In the genomic region with DNA sequence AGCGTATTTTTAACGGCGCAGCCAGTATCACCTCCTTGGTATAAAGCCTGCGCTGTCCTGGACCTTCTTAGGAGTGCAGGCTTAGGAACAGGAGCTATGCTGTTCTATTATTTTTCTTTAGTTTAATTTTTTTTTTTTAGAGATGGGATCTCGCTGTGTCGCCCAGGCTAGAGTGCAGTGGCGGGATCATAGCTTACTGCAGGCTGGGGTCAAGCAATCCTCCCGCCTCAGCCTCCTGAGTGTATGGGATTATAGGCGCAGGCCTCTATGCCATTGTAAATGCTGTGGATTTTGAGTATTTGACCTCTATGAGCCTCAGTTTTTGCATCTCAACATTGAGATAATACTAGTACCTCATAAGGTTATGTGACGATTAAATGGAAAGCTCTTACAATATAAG, we compare ENCODE assay signal across 10 cellular contexts. TPM values are rescaled to one million over a fixed set of nuclear protein-coding genes. Genes with fewer than 3 reads are reported as not detected.
DNase-seq lines count a peak whose midpoint lies in the region; ATAC-seq and TF ChIP-seq lines count a peak whose summit lies in the region.
"Had no signal": no experiment of that assay in that cellular context is flagged by ENCODE, and none has a peak within 500 bp of the region (broad histone marks: within the 10 kb centered on the region; RNA-seq: fewer than 3 reads in every experiment).

No MANE protein-coding gene starts in this region.

- no peak for TF ChIP-seq CTCF in body of pancreas (IDR thresholded peaks at IDR 0.05)
- no peak for TF ChIP-seq CTCF in transverse colon (IDR thresholded peaks at IDR 0.05)

- no peak for TF ChIP-seq EP300 in transverse colon (IDR thresholded peaks at IDR 0.05; ENCODE audit: low read depth)

- H3K9me3 ChIP-seq in body of pancreas = peaks cover 0 to 27% (median 0%) of the 10 kb centered on the region in 3 donors
- H3K9me3 ChIP-seq in transverse colon = peaks cover 3 to 6% of the 10 kb centered on the region in 2 donors

- H3K27me3 Mint-ChIP-seq in activated naive CD4-positive, alpha-beta T cell treated with anti-CD3 and anti-CD28 coated beads for 36 hours (ENCODE audit: low read depth) = no peaks in the 10 kb centered on the region
- peaks cover 4% of the 10 kb centered on the region for H3K27me3 Mint-ChIP-seq in memory B cell

- TF ChIP-seq POLR2A in body of pancreas (IDR thresholded peaks at IDR 0.05) (no peak), transverse colon (IDR thresholded peaks at IDR 0.05) (no peak)

- H3K4me3 ChIP-seq in body of pancreas (peak overlapping the region in 1 of 2 donors; percentile 36), transverse colon (peak overlapping the region; percentile 49 to 78 (median 56))

- WGBS in body of pancreas, 2 donors = 61 to 75% methylated on average over 10 of the region's 10 CpGs
- WGBS in transverse colon (ENCODE audit: low coverage in 1 of 2), 2 donors = 71 to 78% methylated on average over 1 to 10 of the region's 10 CpGs

- H3K27ac ChIP-seq in body of pancreas = peak overlapping the region in 3 of 4 donors; percentile 91 to 97 (median 97)
- H3K27ac ChIP-seq in transverse colon = peak overlapping the region; percentile 95 to 98 (median 95)

- H3K4me3 Mint-ChIP-seq in activated naive CD4-positive, alpha-beta T cell treated with anti-CD3 and anti-CD28 coated beads for 36 hours = peak overlapping the region; percentile 85
- H3K4me3 Mint-ChIP-seq in memory B cell = peak overlapping the region; percentile 85

- CTCF ChIA-PET in activated naive CD4-positive, alpha-beta T cell treated with anti-CD3 and anti-CD28 coated beads for 36 hours (lab: Charles Lee) = interaction anchor here (0.7 to 4.9 kb wide), 8 partner anchors 9 to 419 kb away, joined by 3 to 37 read pairs (median 5); a partner anchor contains a TSS

- H3K27ac Mint-ChIP-seq in activated naive CD4-positive, alpha-beta T cell treated with anti-CD3 and anti-CD28 coated beads for 36 hours = peak overlapping the region; percentile 99
- peak overlapping the region; percentile 87 for H3K27ac Mint-ChIP-seq in memory B cell

- intact Hi-C loops in activated naive CD4-positive, alpha-beta T cell treated with anti-CD3 and anti-CD28 coated beads for 36 hours (cut with micrococcal nuclease) = loop anchor here (1.0 to 5.0 kb wide), 10 partner anchors 16 to 517 kb away; a partner anchor contains a TSS
- intact Hi-C loops in body of pancreas (cut with DNase I) (no loop called here), transverse colon (cut with DNase I; ENCODE audit: low total_unique reads) (no loop called here)

- DNase-seq in activated naive CD4-positive, alpha-beta T cell treated with anti-CD3 and anti-CD28 coated beads for 36 hours = no peak
- DNase-seq in activated naive CD4-positive, alpha-beta T cell (lab: John Stamatoyannopoulos, UW) = no peak
- DNase-seq in body of pancreas (no peak), memory B cell (ENCODE audit: low spot score in 2 of 2) (no peak), transverse colon (no peak), T1000 (lab: John Stamatoyannopoulos, UW) (no peak), NCI-H1105 treated with DMSO at 0.1 percent for 48 hours (lab: John Stamatoyannopoulos, UW) (no peak)
- no peak for DNase-seq in stimulated activated CD4-positive, alpha-beta T cell treated with anti-CD3 and anti-CD28 coated beads, Interleukin-1b, Interleukin-23, amount 100 ng/mL, for 48 hours

- in situ Hi-C loops in transverse colon (cut with MboI; ENCODE audit: low pct_ligation_motif_present in 1 of 4, low pct_unique_long_range_greater_than_20kb in 1 of 4, low sequenced_read_pairs in 3 of 4) = no loop called here

- H3K36me3 Mint-ChIP-seq in activated naive CD4-positive, alpha-beta T cell treated with anti-CD3 and anti-CD28 coated beads for 36 hours (ENCODE audit: low read depth) = peaks cover 40% of the 10 kb centered on the region
- peaks cover 16% of the 10 kb centered on the region for H3K36me3 Mint-ChIP-seq in memory B cell

- peaks cover 34% of the 10 kb centered on the region for H3K4me1 Mint-ChIP-seq in activated naive CD4-positive, alpha-beta T cell treated with anti-CD3 and anti-CD28 coated beads for 36 hours (ENCODE audit: low read depth)
- peaks cover 14% of the 10 kb centered on the region for H3K4me1 Mint-ChIP-seq in memory B cell

- H3K36me3 ChIP-seq in body of pancreas (replicated peaks in 1 of 2; ENCODE audit: insufficient read depth in 1 of 2, low read depth in 2 of 2) = no peaks in the 10 kb centered on the region
- H3K36me3 ChIP-seq in transverse colon = no peaks in the 10 kb centered on the region

- ATAC-seq in body of pancreas (no peak), memory B cell (ENCODE audit: low read depth) (no peak)

- H3K27me3 ChIP-seq in body of pancreas = no peaks in the 10 kb centered on the region
- H3K27me3 ChIP-seq in transverse colon = no peaks in the 10 kb centered on the region

- peaks cover 31% of the 10 kb centered on the region for H3K9me3 Mint-ChIP-seq in activated naive CD4-positive, alpha-beta T cell treated with anti-CD3 and anti-CD28 coated beads for 36 hours
- H3K9me3 Mint-ChIP-seq in memory B cell = peaks cover 7% of the 10 kb centered on the region

- peaks cover 20% of the 10 kb centered on the region for H3K4me1 ChIP-seq in body of pancreas
- H3K4me1 ChIP-seq in transverse colon = peaks cover 0 to 34% (median 19%) of the 10 kb centered on the region in 4 donors

RNA-seq across cellular contexts. Expression of a gene that starts 4.1 kb away (rescaled TPM):
- not detected for total RNA-seq in activated naive CD4-positive, alpha-beta T cell treated with anti-CD3 and anti-CD28 coated beads for 36 hours
- total RNA-seq in body of pancreas = not detected
- total RNA-seq in transverse colon = not detected
- total RNA-seq: glomerular endothelial cell, SK-MEL-5 had no signal

RNA-seq across cellular contexts. Expression of a gene that starts 15.5 kb away (rescaled TPM):
- under 1 TPM in 1 of 2 experiments, not detected in 1; 0.14 TPM for total RNA-seq in activated naive CD4-positive, alpha-beta T cell treated with anti-CD3 and anti-CD28 coated beads for 36 hours
- total RNA-seq in body of pancreas = under 1 TPM in 1 of 2 donors, not detected in 1; 0.26 TPM
- under 1 TPM in 2 of 4 donors, not detected in 2; 0.27 to 0.79 TPM for total RNA-seq in transverse colon

RNA-seq across cellular contexts. Expression of a gene that starts 41.7 kb away (rescaled TPM):
- total RNA-seq in activated naive CD4-positive, alpha-beta T cell treated with anti-CD3 and anti-CD28 coated beads for 36 hours = 10 to 100 TPM; 36.7 to 47.9 TPM
- total RNA-seq in body of pancreas = 10 to 100 TPM; 27.2 to 33.0 TPM
- 10 to 100 TPM; 13.3 to 39.0 (median 23.3) TPM for total RNA-seq in transverse colon
